Comparison of ENCODE assay signal across 1 cellular context in genomic region chr5:151086905-151087360, GRCh38.
TF ChIP-seq lines count a peak whose summit lies in the region.

No MANE protein-coding gene starts in this region.

TF ChIP-seq in GM12878, 131 proteins besides CTCF, POLR2A, EP300 and RAD21 (continued from another document):
- TF ChIP-seq NFIC (IDR thresholded peaks at IDR 0.05; ENCODE audit: low read depth, low read length) (no peak), RB1 (IDR thresholded peaks at IDR 0.05; ENCODE audit: borderline replicate concordance) (0 out of 2 replicates have a peak, but pooled peaks have one; percentile 11), HDGF (IDR thresholded peaks at IDR 0.05) (peak; percentile 65; the same call in 1 of the 2 replicates), TCF3 (IDR thresholded peaks at IDR 0.05; ENCODE audit: borderline replicate concordance, insufficient read depth, low read depth, low read length) (0 out of 2 replicates have a peak, but pooled peaks have one; percentile 26), NR2C2 (IDR thresholded peaks at IDR 0.05; ENCODE audit: borderline replicate concordance, control insufficient read depth, insufficient read length, low read depth) (no peak), NFXL1 (IDR thresholded peaks at IDR 0.05; ENCODE audit: borderline replicate concordance) (no peak), PAX8 (IDR thresholded peaks at IDR 0.05) (no peak), IKZF1 (conservative IDR thresholded peaks at IDR 0.05) (peak; percentile 52), PKNOX1 (IDR thresholded peaks at IDR 0.05) (no peak), SIN3A (IDR thresholded peaks at IDR 0.05; ENCODE audit: low read depth, low read length) (no peak), ATF7 (IDR thresholded peaks at IDR 0.05; ENCODE audit: low read depth) (no peak), SREBF1 (IDR thresholded peaks at IDR 0.05; ENCODE audit: low read length) (no peak), TCF12 (IDR thresholded peaks at IDR 0.05; ENCODE audit: low read depth, low read length) (peak; percentile 41; the same call in 1 of the 2 replicates), SMAD1 (IDR thresholded peaks at IDR 0.05; ENCODE audit: low read depth, partially characterized antibody) (no peak), MYC (IDR thresholded peaks at IDR 0.05; ENCODE audit: insufficient read depth, insufficient read length, insufficient replicate concordance, low read length, severe bottlenecking) (no peak), ZSCAN29 (IDR thresholded peaks at IDR 0.05) (no peak), RELA (IDR thresholded peaks at IDR 0.05; ENCODE audit: borderline replicate concordance, partially characterized antibody) (peak; percentile 46), EED (IDR thresholded peaks at IDR 0.05; ENCODE audit: low read depth) (peak; percentile 34; the same call in 1 of the 2 replicates), CEBPZ (IDR thresholded peaks at IDR 0.05; ENCODE audit: low read depth, low read length) (no peak), POLR2AphosphoS5 (IDR thresholded peaks at IDR 0.05; ENCODE audit: low read length) (peak; percentile 74), YY1 (IDR thresholded peaks at IDR 0.05; ENCODE audit: low read depth, low read length) (peak; percentile 80), REST (IDR thresholded peaks at IDR 0.05; ENCODE audit: low read depth, low read length) (no peak), BMI1 (IDR thresholded peaks at IDR 0.05; ENCODE audit: borderline replicate concordance) (no peak), SMARCA5 (IDR thresholded peaks at IDR 0.05) (no peak), CBX3 (IDR thresholded peaks at IDR 0.05; ENCODE audit: borderline replicate concordance, low read depth) (no peak), ASH2L (IDR thresholded peaks at IDR 0.05; ENCODE audit: borderline replicate concordance, low read depth) (no peak), BACH1 (IDR thresholded peaks at IDR 0.05; ENCODE audit: borderline replicate concordance) (peak; percentile 47; the same call in 1 of the 2 replicates), BRCA1 (IDR thresholded peaks at IDR 0.05; ENCODE audit: low read depth, low read length) (no peak), TAF1 (IDR thresholded peaks at IDR 0.05; ENCODE audit: borderline replicate concordance, low read depth, low read length) (0 out of 2 replicates have a peak, but pooled peaks have one; percentile 47), ZNF217 (IDR thresholded peaks at IDR 0.05) (no peak), MYB (IDR thresholded peaks at IDR 0.05; ENCODE audit: borderline replicate concordance, low read depth, low read length) (no peak), ZNF24 (IDR thresholded peaks at IDR 0.05) (no peak), NKRF (conservative IDR thresholded peaks at IDR 0.05) (0 out of 2 replicates have a peak, but pooled peaks have one; percentile 38), BCL3 (IDR thresholded peaks at IDR 0.05; ENCODE audit: borderline replicate concordance, insufficient read depth, low read depth, low read length, poor library complexity, severe bottlenecking) (peak; percentile 49), IRF5 (IDR thresholded peaks at IDR 0.05; ENCODE audit: borderline replicate concordance) (no peak), MLLT1 (IDR thresholded peaks at IDR 0.05) (peak; percentile 13; the same call in 1 of the 2 replicates), ZNF687 (IDR thresholded peaks at IDR 0.05) (no peak), SMC3 (IDR thresholded peaks at IDR 0.05; ENCODE audit: borderline replicate concordance, low read length) (no peak)
